Comparison of ENCODE assay signal across 8 cellular contexts in genomic region chr6:31822038-31822821, GRCh38. TPM values are rescaled to one million over a fixed set of nuclear protein-coding genes. Genes with fewer than 3 reads are reported as not detected.
DNase-seq lines count a peak whose midpoint lies in the region; ATAC-seq, FAIRE-seq and TF ChIP-seq lines count a peak whose summit lies in the region.

No MANE protein-coding gene starts in this region.

- in situ Hi-C loops in HepG2 (cut with HindIII; ENCODE audit: extremely low pct_ligation_motif_present, low pct_unique_long_range_greater_than_20kb) = no loop called here

- no peaks in the 10 kb centered on the region for H3K27me3 ChIP-seq in BE2C
- no peaks in the 10 kb centered on the region for H3K27me3 ChIP-seq in dorsolateral prefrontal cortex
- H3K27me3 ChIP-seq in HepG2 (ENCODE audit: control insufficient read depth in 1 of 2, insufficient read depth in 2 of 2, low read length in 2 of 2) = no peaks in the 10 kb centered on the region

- H3K9me3 ChIP-seq in BE2C = no peaks in the 10 kb centered on the region; the same call in 1 of the 2 replicates
- no peaks in the 10 kb centered on the region for H3K9me3 ChIP-seq in HepG2 (ENCODE audit: low read length)

- H3K4me2 ChIP-seq in HepG2 (ENCODE audit: low read depth, low read length) = peak overlapping the region; percentile 76

- no peaks in the 10 kb centered on the region for H4K20me1 ChIP-seq in HepG2 (ENCODE audit: insufficient read depth, low read length)

- no peaks in the 10 kb centered on the region for H3K36me3 ChIP-seq in BE2C
- no peaks in the 10 kb centered on the region for H3K36me3 ChIP-seq in HepG2 (replicated peaks in 1 of 2; ENCODE audit: control insufficient read depth in 1 of 2, insufficient read depth in 2 of 2, low read length in 2 of 2)

- CTCF ChIA-PET in activated CD4-positive, alpha-beta T cell treated with anti-CD3 and anti-CD28 coated beads for 36 hours (lab: Charles Lee) = interaction anchor here (0.5 to 2.8 kb wide), 6 partner anchors 9 to 170 kb away, joined by 3 to 12 read pairs (median 4); partner anchors contain the start of genes BAG6 and LSM2
- CTCF ChIA-PET in HepG2 (lab: Yijun Ruan, JAX; ENCODE audit: low intra/inter-chr PET ratio, low total read pairs) = no interaction called here

- H3K79me2 ChIP-seq in HepG2 (ENCODE audit: insufficient read depth, low read length) = peaks cover 27% of the 10 kb centered on the region

- peak in 1 of 2 experiments; percentile 65; a peak in 2 of 4 replicates for TF ChIP-seq EP300 in HepG2 (IDR thresholded peaks at IDR 0.05; ENCODE audit: low read depth in 2 of 2, low read length in 2 of 2)
- no peak for TF ChIP-seq EP300 in HepG2 (CRISPR knock-in tag; IDR thresholded peaks at IDR 0.05; ENCODE audit: borderline replicate concordance)

- peak overlapping the region; percentile 72 for H3K9ac ChIP-seq in HepG2 (ENCODE audit: insufficient read depth, low read depth, low read length)

- peak; percentile 18 for FAIRE-seq in HepG2 (lab: Jason Lieb, UNC)

- peak overlapping the region; percentile 89 for H3K4me3 Mint-ChIP-seq in activated CD4-positive, alpha-beta T cell treated with anti-CD3 and anti-CD28 coated beads for 36 hours

- H3K9me3 Mint-ChIP-seq in activated CD4-positive, alpha-beta T cell treated with anti-CD3 and anti-CD28 coated beads for 36 hours (ENCODE audit: low read depth) = no peaks in the 10 kb centered on the region

- H3K4me3 ChIP-seq in BE2C (ENCODE audit: low read depth, low read length) (peak overlapping the region; percentile 77), dorsolateral prefrontal cortex (peak overlapping the region; percentile 41 to 88 (median 67)), HepG2 (replicated peaks in 1 of 3; ENCODE audit: insufficient read depth in 1 of 3, low read depth in 2 of 3, low read length in 3 of 3) (peak overlapping the region; percentile 67 to 91 (median 87))

- DNase-seq in BE2C = peak; percentile 42
- peak; percentile 58 for DNase-seq in NAMALWA (ENCODE audit: low spot score)
- DNase-seq in activated CD4-positive, alpha-beta T cell treated with anti-CD3 and anti-CD28 coated beads for 36 hours = peak; percentile 79
- DNase-seq in dorsolateral prefrontal cortex = peak in 9 of 10 donors; percentile 57 to 79 (median 70)
- DNase-seq in HepG2 (ENCODE audit: low spot score) = peak; percentile 67
- DNase-seq in stimulated activated CD4-positive, alpha-beta T cell treated with anti-CD3 and anti-CD28 coated beads, Interleukin-4, amount 100 ng/mL, for 4 hours = peak; percentile 61 to 62

- peaks cover 67% of the 10 kb centered on the region for H3K4me1 Mint-ChIP-seq in activated CD4-positive, alpha-beta T cell treated with anti-CD3 and anti-CD28 coated beads for 36 hours

- no peaks in the 10 kb centered on the region for H3K27me3 Mint-ChIP-seq in activated CD4-positive, alpha-beta T cell treated with anti-CD3 and anti-CD28 coated beads for 36 hours

- ATAC-seq in GM19395 (IDR thresholded peaks at IDR 0.05; ENCODE audit: unreplicated experiment) (peak; percentile 35), HepG2 (peak; percentile 47), GM19467 (IDR thresholded peaks at IDR 0.05; ENCODE audit: unreplicated experiment) (no peak)
- ATAC-seq in activated CD4-positive, alpha-beta T cell treated with anti-CD3 and anti-CD28 coated beads for 36 hours = peak; percentile 54

- intact Hi-C loops in activated CD4-positive, alpha-beta T cell treated with anti-CD3 and anti-CD28 coated beads for 36 hours (cut with DNase I, micrococcal nuclease) = loop anchor here (5.0 kb wide), 2 partner anchors 155 to 245 kb away; partner anchors contain the start of genes CSNK2B (in 1 of the 2), LY6G5B (in 1 of the 2) and TNF (in 1 of the 2)
- intact Hi-C loops in dorsolateral prefrontal cortex (cut with DNase I) = no loop called here
- intact Hi-C loops in HepG2 (cut with micrococcal nuclease; ENCODE audit: unreplicated experiment) = loop anchor here (2.0 kb wide), 1 partner anchor 141 kb away; the partner anchor contains the start of gene LY6G5C

- peak overlapping the region; percentile 96 to 100 (median 100) for H3K27ac ChIP-seq in dorsolateral prefrontal cortex
- peak overlapping the region; percentile 86 for H3K27ac ChIP-seq in HepG2 (ENCODE audit: extremely low read length, insufficient read depth, low read length)

- peaks cover 3% of the 10 kb centered on the region for H3K36me3 Mint-ChIP-seq in activated CD4-positive, alpha-beta T cell treated with anti-CD3 and anti-CD28 coated beads for 36 hours (ENCODE audit: low read depth)

- H2AFZ ChIP-seq in HepG2 (ENCODE audit: low read length) = peak overlapping the region; percentile 81

- TF ChIP-seq RAD21 in HepG2 (CRISPR knock-in tag; IDR thresholded peaks at IDR 0.05) = no peak

- POLR2A ChIA-PET in activated CD4-positive, alpha-beta T cell treated with anti-CD3 and anti-CD28 coated beads for 36 hours (lab: Charles Lee) = interaction anchor here (0.7 to 1.3 kb wide), 4 partner anchors 9 to 640 kb away, joined by 3 read pairs; no protein-coding TSS in a partner anchor
- POLR2A ChIA-PET in HepG2 (lab: Yijun Ruan, JAX) = interaction anchor here (0.6 to 6.9 kb wide), 17 partner anchors 8 to 1207 kb away, joined by 3 to 66 read pairs (median 5); partner anchors contain the start of genes APOM, BAG6, CLIC1 and GPANK1

- H3K4me1 ChIP-seq in BE2C (peaks cover 4% of the 10 kb centered on the region; the same call in 1 of the 2 replicates), HepG2 (ENCODE audit: insufficient read depth, low read length) (peaks cover 67% of the 10 kb centered on the region)

- BruUV-seq in HepG2 (replicated peaks; lab: Mats Ljungman, UMichigan) = TSS peak; percentile 51

- TF ChIP-seq POLR2A in HepG2 (IDR thresholded peaks at IDR 0.05; ENCODE audit: insufficient read depth in 1 of 2, low read depth in 2 of 2, low read length in 2 of 2) = peak in 1 of 2 experiments; percentile 33; a peak in 2 of 4 replicates

- WGBS in HepG2 (ENCODE audit: low lambda C conversion rate) = under 1% methylated on average over 25 of the region's 25 CpGs

- no peak for TF ChIP-seq CTCF in BE2C (IDR thresholded peaks at IDR 0.05; ENCODE audit: low read depth, low read length)
- peak in 2 of 56 donors; percentile 6 to 10 for TF ChIP-seq CTCF in dorsolateral prefrontal cortex (IDR thresholded peaks at IDR 0.05 in 54 of 56, conservative IDR thresholded peaks at IDR 0.05 in 2 of 56; ENCODE audit: low read depth in 1 of 56, partially characterized antibody in 56 of 56)
- TF ChIP-seq CTCF in HepG2 (CRISPR knock-in tag; IDR thresholded peaks at IDR 0.05) = 0 out of 2 replicates have a peak, but pooled peaks have one; percentile 13

- peak overlapping the region; percentile 97 for H3K27ac Mint-ChIP-seq in activated CD4-positive, alpha-beta T cell treated with anti-CD3 and anti-CD28 coated beads for 36 hours

RNA-seq across cellular contexts. Expression of gene HSPA1B, which starts 5.3 kb away (rescaled TPM):
- polyA plus RNA-seq in BE2C (2012; ENCODE audit: insufficient read depth, insufficient read length, low read depth) = 120 TPM
- 10 to 100 TPM; 54.6 to 61.1 TPM for total RNA-seq in activated CD4-positive, alpha-beta T cell treated with anti-CD3 and anti-CD28 coated beads for 36 hours
- total RNA-seq in dorsolateral prefrontal cortex (1,000 to 10,000 TPM in 12 of 120 experiments, 100 to 1,000 TPM in 108; 119 to 3,588 (median 260) TPM), HepG2 (2016; rRNA removed; fragmentation: Illumina TruSeq; extraction: Trizol) (186 and 189 TPM in 2 replicates)
- 8.9 and 12.5 TPM in 2 replicates for total RNA-seq in HepG2 (2016; cell fraction: cytosol; rRNA removed; fragmentation: Illumina TruSeq; extraction: Trizol; ENCODE audit: low read depth)
- 148 and 193 TPM in 2 replicates for total RNA-seq in HepG2 (2016; cell fraction: insoluble cytoplasmic fraction; rRNA removed; fragmentation: Illumina TruSeq; extraction: Trizol)
- total RNA-seq in HepG2 (2016; cell fraction: membrane; rRNA removed; fragmentation: Illumina TruSeq; extraction: Trizol) = 24.6 and 28.1 TPM in 2 replicates
- total RNA-seq in HepG2 (2016; cell fraction: nucleus; rRNA removed; fragmentation: Illumina TruSeq; extraction: Trizol) = 88.3 and 95.9 TPM in 2 replicates
- polyA plus RNA-seq in HepG2 (2011; rRNA removed) = 26.0 and 57.2 TPM in 2 replicates
- polyA plus RNA-seq in HepG2 (2011; cell fraction: cytosol; rRNA removed) = 26.6 and 33.8 TPM in 2 replicates
- polyA plus RNA-seq in HepG2 (2011; cell fraction: nucleus; rRNA removed) = 55.8 and 89.9 TPM in 2 replicates
- polyA plus RNA-seq in HepG2 (2012) = 39.8 and 132 TPM in 2 replicates
- polyA plus RNA-seq in HepG2 (2016; cell fraction: cytosol; fragmentation: Illumina TruSeq; extraction: Trizol; ENCODE audit: low read depth) = 5.4 and 5.8 TPM in 2 replicates
- polyA plus RNA-seq in HepG2 (2016; cell fraction: insoluble cytoplasmic fraction; fragmentation: Illumina TruSeq; extraction: Trizol; ENCODE audit: low read depth) = 148 and 182 TPM in 2 replicates
- 11.1 and 13.6 TPM in 2 replicates for polyA plus RNA-seq in HepG2 (2016; cell fraction: membrane; fragmentation: Illumina TruSeq; extraction: Trizol; ENCODE audit: low read depth)
- polyA plus RNA-seq in HepG2 (2016; cell fraction: nucleus; fragmentation: Illumina TruSeq; extraction: Trizol; ENCODE audit: insufficient read depth, low read depth) = 115 and 118 TPM in 2 replicates
- 84.4 and 185 TPM in 2 replicates for polyA minus RNA-seq in HepG2 (2011; rRNA and poly(A)+ RNA removed; ENCODE audit: low replicate concordance)
- polyA minus RNA-seq in HepG2 (2011; cell fraction: cytosol; rRNA and poly(A)+ RNA removed) = 48.1 and 67.3 TPM in 2 replicates
- polyA minus RNA-seq in HepG2 (2011; cell fraction: nucleus; rRNA and poly(A)+ RNA removed) = 22.7 and 36.4 TPM in 2 replicates

RNA-seq across cellular contexts. Expression of gene HSPA1A, which starts 6.9 kb away (rescaled TPM):
- polyA plus RNA-seq in BE2C (2012; ENCODE audit: insufficient read depth, insufficient read length, low read depth) = 66.4 TPM
- total RNA-seq in activated CD4-positive, alpha-beta T cell treated with anti-CD3 and anti-CD28 coated beads for 36 hours = 10 to 100 TPM; 56.1 to 64.7 TPM
- total RNA-seq in dorsolateral prefrontal cortex (1,000 to 10,000 TPM in 12 of 120 experiments, 100 to 1,000 TPM in 96, 10 to 100 TPM in 12; 73.4 to 4,082 (median 220) TPM), HepG2 (2016; rRNA removed; fragmentation: Illumina TruSeq; extraction: Trizol) (83.5 and 85.0 TPM in 2 replicates)
- total RNA-seq in HepG2 (2016; cell fraction: cytosol; rRNA removed; fragmentation: Illumina TruSeq; extraction: Trizol; ENCODE audit: low read depth) = 4.6 and 5.3 TPM in 2 replicates
- total RNA-seq in HepG2 (2016; cell fraction: insoluble cytoplasmic fraction; rRNA removed; fragmentation: Illumina TruSeq; extraction: Trizol) = 66.4 and 92.2 TPM in 2 replicates
- total RNA-seq in HepG2 (2016; cell fraction: membrane; rRNA removed; fragmentation: Illumina TruSeq; extraction: Trizol) = 7.7 and 11.3 TPM in 2 replicates
- total RNA-seq in HepG2 (2016; cell fraction: nucleus; rRNA removed; fragmentation: Illumina TruSeq; extraction: Trizol) = 35.4 and 46.0 TPM in 2 replicates
- 44.5 and 80.9 TPM in 2 replicates for polyA plus RNA-seq in HepG2 (2011; rRNA removed)
- polyA plus RNA-seq in HepG2 (2011; cell fraction: cytosol; rRNA removed) = 35.0 and 45.6 TPM in 2 replicates
- polyA plus RNA-seq in HepG2 (2011; cell fraction: nucleus; rRNA removed) = 53.4 and 85.2 TPM in 2 replicates
- 38.1 and 121 TPM in 2 replicates for polyA plus RNA-seq in HepG2 (2012)
- 3.7 and 5.6 TPM in 2 replicates for polyA plus RNA-seq in HepG2 (2016; cell fraction: cytosol; fragmentation: Illumina TruSeq; extraction: Trizol; ENCODE audit: low read depth)
- 80.2 and 101 TPM in 2 replicates for polyA plus RNA-seq in HepG2 (2016; cell fraction: insoluble cytoplasmic fraction; fragmentation: Illumina TruSeq; extraction: Trizol; ENCODE audit: low read depth)
- polyA plus RNA-seq in HepG2 (2016; cell fraction: membrane; fragmentation: Illumina TruSeq; extraction: Trizol; ENCODE audit: low read depth) = 5.1 and 7.0 TPM in 2 replicates
- polyA plus RNA-seq in HepG2 (2016; cell fraction: nucleus; fragmentation: Illumina TruSeq; extraction: Trizol; ENCODE audit: insufficient read depth, low read depth) = 67.0 and 75.7 TPM in 2 replicates
- 44.1 and 271 TPM in 2 replicates for polyA minus RNA-seq in HepG2 (2011; rRNA and poly(A)+ RNA removed; ENCODE audit: low replicate concordance)
- 27.3 and 48.7 TPM in 2 replicates for polyA minus RNA-seq in HepG2 (2011; cell fraction: cytosol; rRNA and poly(A)+ RNA removed)
- 14.2 and 25.9 TPM in 2 replicates for polyA minus RNA-seq in HepG2 (2011; cell fraction: nucleus; rRNA and poly(A)+ RNA removed)

RNA-seq across cellular contexts. Expression of gene HSPA1L, which starts 7.1 kb away (rescaled TPM):
- 1.3 TPM for polyA plus RNA-seq in BE2C (2012; ENCODE audit: insufficient read depth, insufficient read length, low read depth)
- total RNA-seq in activated CD4-positive, alpha-beta T cell treated with anti-CD3 and anti-CD28 coated beads for 36 hours = 1 to 10 TPM; 1.9 to 2.2 TPM
- total RNA-seq in dorsolateral prefrontal cortex (10 to 100 TPM in 3 of 120 experiments, 1 to 10 TPM in 117; 3.0 to 12.0 (median 5.5) TPM), HepG2 (2016; rRNA removed; fragmentation: Illumina TruSeq; extraction: Trizol) (0.55 and 0.94 TPM in 2 replicates)
- total RNA-seq in HepG2 (2016; cell fraction: cytosol; rRNA removed; fragmentation: Illumina TruSeq; extraction: Trizol; ENCODE audit: low read depth) = 0.18 and 0.30 TPM in 2 replicates
- 0.87 and 0.97 TPM in 2 replicates for total RNA-seq in HepG2 (2016; cell fraction: insoluble cytoplasmic fraction; rRNA removed; fragmentation: Illumina TruSeq; extraction: Trizol)
- total RNA-seq in HepG2 (2016; cell fraction: membrane; rRNA removed; fragmentation: Illumina TruSeq; extraction: Trizol) = 0.55 and 0.56 TPM in 2 replicates
- 0.38 and 0.47 TPM in 2 replicates for total RNA-seq in HepG2 (2016; cell fraction: nucleus; rRNA removed; fragmentation: Illumina TruSeq; extraction: Trizol)
- 0.78 and 1.0 TPM in 2 replicates for polyA plus RNA-seq in HepG2 (2011; rRNA removed)
- polyA plus RNA-seq in HepG2 (2011; cell fraction: cytosol; rRNA removed) = 0.67 and 0.72 TPM in 2 replicates
- polyA plus RNA-seq in HepG2 (2011; cell fraction: nucleus; rRNA removed) = 0.45 and 0.73 TPM in 2 replicates
- 0.87 and 1.1 TPM in 2 replicates for polyA plus RNA-seq in HepG2 (2012)
- 0.08 and 0.12 TPM in 2 replicates for polyA plus RNA-seq in HepG2 (2016; cell fraction: cytosol; fragmentation: Illumina TruSeq; extraction: Trizol; ENCODE audit: low read depth)
- polyA plus RNA-seq in HepG2 (2016; cell fraction: insoluble cytoplasmic fraction; fragmentation: Illumina TruSeq; extraction: Trizol; ENCODE audit: low read depth) = 0.98 and 1.0 TPM in 2 replicates
- polyA plus RNA-seq in HepG2 (2016; cell fraction: membrane; fragmentation: Illumina TruSeq; extraction: Trizol; ENCODE audit: low read depth) = 0.34 and 0.37 TPM in 2 replicates
- 0.93 and 1.0 TPM in 2 replicates for polyA plus RNA-seq in HepG2 (2016; cell fraction: nucleus; fragmentation: Illumina TruSeq; extraction: Trizol; ENCODE audit: insufficient read depth, low read depth)
- polyA minus RNA-seq in HepG2 (2011; rRNA and poly(A)+ RNA removed; ENCODE audit: low replicate concordance) = 0.46 and 2.2 TPM in 2 replicates
- 0.44 and 0.59 TPM in 2 replicates for polyA minus RNA-seq in HepG2 (2011; cell fraction: cytosol; rRNA and poly(A)+ RNA removed)
- 0.25 and 0.39 TPM in 2 replicates for polyA minus RNA-seq in HepG2 (2011; cell fraction: nucleus; rRNA and poly(A)+ RNA removed)

RNA-seq across cellular contexts. Expression of gene LSM2, which starts 15.5 kb away (rescaled TPM):
- polyA plus RNA-seq in BE2C (2012; ENCODE audit: insufficient read depth, insufficient read length, low read depth) = 100 TPM
- 100 to 1,000 TPM; 112 to 124 TPM for total RNA-seq in activated CD4-positive, alpha-beta T cell treated with anti-CD3 and anti-CD28 coated beads for 36 hours
- total RNA-seq in dorsolateral prefrontal cortex (10 to 100 TPM; 14.4 to 37.9 (median 25.8) TPM), HepG2 (2016; rRNA removed; fragmentation: Illumina TruSeq; extraction: Trizol) (90.5 and 93.7 TPM in 2 replicates)
- 84.8 and 113 TPM in 2 replicates for total RNA-seq in HepG2 (2016; cell fraction: cytosol; rRNA removed; fragmentation: Illumina TruSeq; extraction: Trizol; ENCODE audit: low read depth)
- total RNA-seq in HepG2 (2016; cell fraction: insoluble cytoplasmic fraction; rRNA removed; fragmentation: Illumina TruSeq; extraction: Trizol) = 85.1 and 91.1 TPM in 2 replicates
- total RNA-seq in HepG2 (2016; cell fraction: membrane; rRNA removed; fragmentation: Illumina TruSeq; extraction: Trizol) = 109 and 138 TPM in 2 replicates
- total RNA-seq in HepG2 (2016; cell fraction: nucleus; rRNA removed; fragmentation: Illumina TruSeq; extraction: Trizol) = 34.2 and 38.1 TPM in 2 replicates
- 64.7 and 69.4 TPM in 2 replicates for polyA plus RNA-seq in HepG2 (2011; rRNA removed)
- polyA plus RNA-seq in HepG2 (2011; cell fraction: cytosol; rRNA removed) = 89.7 and 101 TPM in 2 replicates
- polyA plus RNA-seq in HepG2 (2011; cell fraction: nucleus; rRNA removed) = 34.2 and 36.0 TPM in 2 replicates
- polyA plus RNA-seq in HepG2 (2012) = 71.2 and 86.4 TPM in 2 replicates
- polyA plus RNA-seq in HepG2 (2016; cell fraction: cytosol; fragmentation: Illumina TruSeq; extraction: Trizol; ENCODE audit: low read depth) = 98.5 and 146 TPM in 2 replicates
- 103 and 104 TPM in 2 replicates for polyA plus RNA-seq in HepG2 (2016; cell fraction: insoluble cytoplasmic fraction; fragmentation: Illumina TruSeq; extraction: Trizol; ENCODE audit: low read depth)
- 107 and 140 TPM in 2 replicates for polyA plus RNA-seq in HepG2 (2016; cell fraction: membrane; fragmentation: Illumina TruSeq; extraction: Trizol; ENCODE audit: low read depth)
- polyA plus RNA-seq in HepG2 (2016; cell fraction: nucleus; fragmentation: Illumina TruSeq; extraction: Trizol; ENCODE audit: insufficient read depth, low read depth) = 61.6 and 67.5 TPM in 2 replicates
- polyA minus RNA-seq in HepG2 (2011; rRNA and poly(A)+ RNA removed; ENCODE audit: low replicate concordance) = 56.3 and 77.2 TPM in 2 replicates
- 44.2 and 47.4 TPM in 2 replicates for polyA minus RNA-seq in HepG2 (2011; cell fraction: cytosol; rRNA and poly(A)+ RNA removed)
- 7.2 and 10.2 TPM in 2 replicates for polyA minus RNA-seq in HepG2 (2011; cell fraction: nucleus; rRNA and poly(A)+ RNA removed)

RNA-seq across cellular contexts. Expression of gene VARS1, which starts 26.7 kb away (rescaled TPM):
- 287 TPM for polyA plus RNA-seq in BE2C (2012; ENCODE audit: insufficient read depth, insufficient read length, low read depth)
- total RNA-seq in activated CD4-positive, alpha-beta T cell treated with anti-CD3 and anti-CD28 coated beads for 36 hours = 100 to 1,000 TPM; 147 to 169 TPM
- total RNA-seq in dorsolateral prefrontal cortex (10 to 100 TPM; 36.7 to 78.7 (median 56.4) TPM), HepG2 (2016; rRNA removed; fragmentation: Illumina TruSeq; extraction: Trizol) (56.1 and 59.2 TPM in 2 replicates)
- total RNA-seq in HepG2 (2016; cell fraction: cytosol; rRNA removed; fragmentation: Illumina TruSeq; extraction: Trizol; ENCODE audit: low read depth) = 36.5 and 36.9 TPM in 2 replicates
- 50.7 and 55.3 TPM in 2 replicates for total RNA-seq in HepG2 (2016; cell fraction: insoluble cytoplasmic fraction; rRNA removed; fragmentation: Illumina TruSeq; extraction: Trizol)
- total RNA-seq in HepG2 (2016; cell fraction: membrane; rRNA removed; fragmentation: Illumina TruSeq; extraction: Trizol) = 27.2 and 29.5 TPM in 2 replicates
- 86.8 and 97.8 TPM in 2 replicates for total RNA-seq in HepG2 (2016; cell fraction: nucleus; rRNA removed; fragmentation: Illumina TruSeq; extraction: Trizol)
- polyA plus RNA-seq in HepG2 (2011; rRNA removed) = 14.7 and 19.9 TPM in 2 replicates
- polyA plus RNA-seq in HepG2 (2011; cell fraction: cytosol; rRNA removed) = 9.3 and 11.8 TPM in 2 replicates
- polyA plus RNA-seq in HepG2 (2011; cell fraction: nucleus; rRNA removed) = 168 and 186 TPM in 2 replicates
- polyA plus RNA-seq in HepG2 (2012) = 66.0 and 85.3 TPM in 2 replicates
- 13.0 and 13.1 TPM in 2 replicates for polyA plus RNA-seq in HepG2 (2016; cell fraction: cytosol; fragmentation: Illumina TruSeq; extraction: Trizol; ENCODE audit: low read depth)
- polyA plus RNA-seq in HepG2 (2016; cell fraction: insoluble cytoplasmic fraction; fragmentation: Illumina TruSeq; extraction: Trizol; ENCODE audit: low read depth) = 49.9 and 74.0 TPM in 2 replicates
- 19.6 and 25.4 TPM in 2 replicates for polyA plus RNA-seq in HepG2 (2016; cell fraction: membrane; fragmentation: Illumina TruSeq; extraction: Trizol; ENCODE audit: low read depth)
- 221 and 231 TPM in 2 replicates for polyA plus RNA-seq in HepG2 (2016; cell fraction: nucleus; fragmentation: Illumina TruSeq; extraction: Trizol; ENCODE audit: insufficient read depth, low read depth)
- polyA minus RNA-seq in HepG2 (2011; rRNA and poly(A)+ RNA removed; ENCODE audit: low replicate concordance) = 58.3 and 63.6 TPM in 2 replicates
- polyA minus RNA-seq in HepG2 (2011; cell fraction: cytosol; rRNA and poly(A)+ RNA removed) = 37.6 and 39.2 TPM in 2 replicates
- 34.9 and 47.5 TPM in 2 replicates for polyA minus RNA-seq in HepG2 (2011; cell fraction: nucleus; rRNA and poly(A)+ RNA removed)

Comparison
In these comparisons a context has a peak if more than half of its experiments do, and no peak if none do; other contexts are left out.
1. intact Hi-C loops: an anchor here in activated CD4-positive, alpha-beta T cell treated with anti-CD3 and anti-CD28 coated beads for 36 hours (5.0 kb wide) and HepG2 (2.0 kb wide); none called in dorsolateral prefrontal cortex.